Comparison of ENCODE assay signal across 8 cellular contexts in the genomic region with DNA sequence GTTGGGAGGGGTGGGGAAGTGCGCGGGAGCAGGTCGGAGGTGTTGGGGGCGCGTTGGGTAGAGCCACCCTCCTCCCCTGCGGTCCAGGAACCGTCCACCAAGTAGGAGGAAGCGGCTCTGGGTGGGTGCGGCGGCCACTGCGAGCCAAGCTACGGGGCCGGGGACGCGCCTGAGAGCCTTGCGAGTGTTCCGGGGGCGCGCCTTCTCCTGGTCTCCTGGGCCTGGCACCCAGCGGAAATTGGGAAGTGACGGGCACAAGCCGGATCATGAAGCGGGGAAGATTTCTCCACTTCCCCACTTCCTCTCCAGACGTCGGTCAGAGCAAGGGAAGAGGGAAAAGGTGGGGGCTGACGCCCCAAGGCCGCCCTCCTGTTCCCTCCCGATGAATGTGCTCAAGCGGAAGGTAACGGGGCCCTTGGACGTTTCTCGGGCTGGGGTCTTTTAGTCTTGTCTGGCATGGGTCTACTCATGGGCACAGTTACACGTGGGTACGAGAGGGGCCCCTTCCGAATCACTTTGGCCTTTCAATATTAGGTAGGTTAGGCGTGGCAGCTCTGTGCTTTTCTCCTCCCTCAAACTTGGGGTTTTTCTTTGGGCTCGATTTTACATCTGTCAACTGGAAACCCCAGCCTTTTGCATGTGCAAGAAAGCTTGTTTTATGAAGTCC. TPM values are rescaled to one million over a fixed set of nuclear protein-coding genes. Genes with fewer than 3 reads are reported as not detected.
A peak's percentile ranks its signal among the peaks of the same experiment; 100 is the strongest.
DNase-seq lines count a peak whose midpoint lies in the region; ATAC-seq and TF ChIP-seq lines count a peak whose summit lies in the region.

No MANE protein-coding gene starts in this region.

- H3K4me1 ChIP-seq in breast epithelium (peaks cover under 1 to 3% of the 10 kb centered on the region in 2 donors), tibial nerve (peaks cover 0 to 56% (median 32%) of the 10 kb centered on the region in 4 donors)

- H3K27me3 Mint-ChIP-seq in activated CD4-positive, alpha-beta T cell treated with anti-CD3 and anti-CD28 coated beads for 36 hours: no peaks in the 10 kb centered on the region

- H3K27ac ChIP-seq in breast epithelium: peak overlapping the region; percentile 89 to 98
- H3K27ac ChIP-seq in tibial nerve: peak overlapping the region; percentile 80 to 97 (median 95)

- intact Hi-C loops in activated CD4-positive, alpha-beta T cell treated with anti-CD3 and anti-CD28 coated beads for 36 hours (cut with DNase I, micrococcal nuclease): loop anchor here (1.0 to 5.0 kb wide), 7 partner anchors 38 to 672 kb away; a partner anchor contains a TSS
- intact Hi-C loops in breast epithelium (cut with DNase I; ENCODE audit: low total_unique reads): no loop called here
- intact Hi-C loops in lower leg skin (cut with DNase I; ENCODE audit: low total_unique reads): no loop called here

- peaks cover 64% of the 10 kb centered on the region for H3K36me3 Mint-ChIP-seq in activated CD4-positive, alpha-beta T cell treated with anti-CD3 and anti-CD28 coated beads for 36 hours (ENCODE audit: low read depth)

- TF ChIP-seq EP300 in tibial nerve (IDR thresholded peaks at IDR 0.05): no peak

- H3K27me3 ChIP-seq in breast epithelium (no peaks in the 10 kb centered on the region), tibial nerve (no peaks in the 10 kb centered on the region)

- no peak for ATAC-seq in activated CD4-positive, alpha-beta T cell treated with anti-CD3 and anti-CD28 coated beads for 36 hours

- H3K9me3 ChIP-seq in breast epithelium (no peaks in the 10 kb centered on the region), tibial nerve (no peaks in the 10 kb centered on the region)

- H3K4me3 Mint-ChIP-seq in activated CD4-positive, alpha-beta T cell treated with anti-CD3 and anti-CD28 coated beads for 36 hours: peak overlapping the region; percentile 89

- no peak for TF ChIP-seq CTCF in NB4 (IDR thresholded peaks at IDR 0.05; ENCODE audit: low read depth, low read length)
- TF ChIP-seq CTCF in breast epithelium (IDR thresholded peaks at IDR 0.05): no peak
- no peak for TF ChIP-seq CTCF in lower leg skin (IDR thresholded peaks at IDR 0.05)
- TF ChIP-seq CTCF in tibial nerve (IDR thresholded peaks at IDR 0.05): no peak

- peak overlapping the region; percentile 97 for H3K27ac Mint-ChIP-seq in activated CD4-positive, alpha-beta T cell treated with anti-CD3 and anti-CD28 coated beads for 36 hours

- peaks cover 37% of the 10 kb centered on the region for H3K4me1 Mint-ChIP-seq in activated CD4-positive, alpha-beta T cell treated with anti-CD3 and anti-CD28 coated beads for 36 hours

- H3K9me3 Mint-ChIP-seq in activated CD4-positive, alpha-beta T cell treated with anti-CD3 and anti-CD28 coated beads for 36 hours (ENCODE audit: low read depth): no peaks in the 10 kb centered on the region

- WGBS in lower leg skin, 2 donors: 0 to 1% methylated on average over 36 to 37 of the region's 37 CpGs
- 0% methylated on average over 33 to 37 of the region's 37 CpGs for WGBS in tibial nerve, 2 donors

- POLR2A ChIA-PET in activated CD4-positive, alpha-beta T cell treated with anti-CD3 and anti-CD28 coated beads for 36 hours (lab: Charles Lee): interaction anchor here (0.6 to 2.4 kb wide), 12 partner anchors 7 to 783 kb away, joined by 3 to 44 read pairs (median 4); a partner anchor contains a TSS

- H3K4me3 ChIP-seq in NB4 (ENCODE audit: low read depth, low read length): peak overlapping the region; percentile 89
- H3K4me3 ChIP-seq in breast epithelium: peak overlapping the region; percentile 66 to 94 (median 68)
- peak overlapping the region; percentile 82 for H3K4me3 ChIP-seq in lower leg skin (ENCODE audit: low read depth, poor library complexity, severe bottlenecking)
- H3K4me3 ChIP-seq in tibial nerve: peak overlapping the region; percentile 64 to 90 (median 82)

- CTCF ChIA-PET in activated CD4-positive, alpha-beta T cell treated with anti-CD3 and anti-CD28 coated beads for 36 hours (lab: Charles Lee): interaction anchor here (0.7 to 1.3 kb wide), 7 partner anchors 20 to 255 kb away, joined by 3 to 6 read pairs (median 3); a partner anchor contains a TSS

- peak; percentile 29 for DNase-seq in activated CD4-positive, alpha-beta T cell treated with anti-CD3 and anti-CD28 coated beads for 36 hours
- no peak for DNase-seq in activated CD4-positive, alpha-beta T cell treated with anti-CD3 and anti-CD28 coated beads for 1 hour
- DNase-seq in NB4 (ENCODE audit: low read depth): no peak
- DNase-seq in breast epithelium (ENCODE audit: low spot score in 2 of 2): peak; percentile 69 to 72
- DNase-seq in lower leg skin (ENCODE audit: low spot score in 2 of 2): peak; percentile 71 to 96
- peak; percentile 55 to 60 for DNase-seq in tibial nerve (ENCODE audit: low spot score in 2 of 2)
- DNase-seq in NK-92 treated with Interleukin-12 subunit alpha and Interleukin-12 subunit beta, amount 100 ng/mL, for 24 hours (lab: John Stamatoyannopoulos, UW): no peak
- DNase-seq in cortex of kidney (lab: John Stamatoyannopoulos, UW): no peak

- H3K36me3 ChIP-seq in breast epithelium: no peaks in the 10 kb centered on the region
- peaks cover 0 to 3% (median 0%) of the 10 kb centered on the region in 3 donors for H3K36me3 ChIP-seq in tibial nerve

- TF ChIP-seq POLR2A in NB4 (IDR thresholded peaks at IDR 0.05; ENCODE audit: extremely low read depth, insufficient read length) (no peak), breast epithelium (IDR thresholded peaks at IDR 0.05) (no peak), lower leg skin (IDR thresholded peaks at IDR 0.05) (no peak), tibial nerve (IDR thresholded peaks at IDR 0.05) (no peak)

RNA-seq across cellular contexts. Expression of a gene that starts 0.9 kb away (rescaled TPM):
- total RNA-seq in activated CD4-positive, alpha-beta T cell treated with anti-CD3 and anti-CD28 coated beads for 36 hours: 100 to 1,000 TPM; 122 to 137 TPM
- total RNA-seq in breast epithelium (10 to 100 TPM; 42.6 to 55.0 (median 54.6) TPM), lower leg skin (10 to 100 TPM; 35.8 to 47.4 (median 44.6) TPM), tibial nerve (10 to 100 TPM; 42.4 to 72.6 (median 61.5) TPM)

RNA-seq across cellular contexts. Expression of a gene that starts 21.2 kb away (rescaled TPM):
- 100 to 1,000 TPM; 104 to 122 TPM for total RNA-seq in activated CD4-positive, alpha-beta T cell treated with anti-CD3 and anti-CD28 coated beads for 36 hours
- 10 to 100 TPM; 73.9 to 98.3 (median 81.0) TPM for total RNA-seq in breast epithelium
- total RNA-seq in lower leg skin: 10 to 100 TPM; 59.2 to 96.6 (median 76.0) TPM
- total RNA-seq in tibial nerve: 10 to 100 TPM; 53.5 to 83.9 (median 57.2) TPM

RNA-seq across cellular contexts. Expression of a gene that starts 24.3 kb away (rescaled TPM):
- total RNA-seq in activated CD4-positive, alpha-beta T cell treated with anti-CD3 and anti-CD28 coated beads for 36 hours: 10 to 100 TPM; 16.3 to 24.0 TPM
- total RNA-seq in breast epithelium (10 to 100 TPM; 27.5 to 44.2 (median 33.1) TPM), lower leg skin (10 to 100 TPM; 13.7 to 24.2 (median 15.2) TPM), tibial nerve (10 to 100 TPM; 33.4 to 54.0 (median 48.6) TPM)

RNA-seq across cellular contexts. Expression of a gene that starts 24.4 kb away (rescaled TPM):
- total RNA-seq in activated CD4-positive, alpha-beta T cell treated with anti-CD3 and anti-CD28 coated beads for 36 hours: under 1 TPM; 0.09 to 0.14 TPM
- under 1 TPM in 1 of 3 donors, not detected in 2; 0.15 TPM for total RNA-seq in breast epithelium
- under 1 TPM; 0.11 to 0.42 (median 0.25) TPM for total RNA-seq in lower leg skin
- total RNA-seq in tibial nerve: 1 to 10 TPM in 1 of 4 donors, under 1 TPM in 2, not detected in 1; 0.21 to 1.1 (median 0.30) TPM

RNA-seq across cellular contexts. Expression of a gene that starts 48.9 kb away (rescaled TPM):
- total RNA-seq in activated CD4-positive, alpha-beta T cell treated with anti-CD3 and anti-CD28 coated beads for 36 hours: 1 to 10 TPM; 1.3 to 2.0 TPM
- total RNA-seq in breast epithelium (100 to 1,000 TPM in 2 of 3 donors, 10 to 100 TPM in 1; 98.6 to 149 (median 116) TPM), lower leg skin (100 to 1,000 TPM in 2 of 4 donors, 10 to 100 TPM in 2; 96.4 to 120 (median 103) TPM), tibial nerve (100 to 1,000 TPM; 102 to 322 (median 190) TPM)

Comparison
In these comparisons a context has a peak if more than half of its experiments do, and no peak if none do; other contexts are left out.
1. DNase-seq: peak in activated CD4-positive, alpha-beta T cell treated with anti-CD3 and anti-CD28 coated beads for 36 hours (single experiment), breast epithelium (2 of 2), lower leg skin (2 of 2) and tibial nerve (2 of 2); none in activated CD4-positive, alpha-beta T cell treated with anti-CD3 and anti-CD28 coated beads for 1 hour (single experiment), NB4 (single experiment), NK-92 treated with Interleukin-12 subunit alpha and Interleukin-12 subunit beta, amount 100 ng/mL, for 24 hours (single experiment) and cortex of kidney (single experiment).
2. intact Hi-C loops: an anchor here in activated CD4-positive, alpha-beta T cell treated with anti-CD3 and anti-CD28 coated beads for 36 hours (1.0 to 5.0 kb wide); none called in breast epithelium and lower leg skin.
3. Peak in every context shown above with its lines, with median percentiles within 50 percentile points of each other: H3K4me3 ChIP-seq.